Comparison of ENCODE assay signal across 8 cellular contexts in genomic region chr14:102500190-102500661, GRCh38. TPM values are rescaled to one million over a fixed set of nuclear protein-coding genes. Genes with fewer than 3 reads are reported as not detected.
DNase-seq lines count a peak whose midpoint lies in the region; ATAC-seq and TF ChIP-seq lines count a peak whose summit lies in the region.

No MANE protein-coding gene starts in this region.

- in situ Hi-C loops in astrocyte of the cerebellum (cut with HindIII; ENCODE audit: low sequenced_read_pairs) = no loop called here

- H3K27me3 ChIP-seq in stomach = no peaks in the 10 kb centered on the region

- TF ChIP-seq EP300 in stomach (IDR thresholded peaks at IDR 0.05) = no peak

- DNase-seq in HPDE6-E6E7 (ENCODE audit: extremely low spot score) (peak; percentile 83), astrocyte of the cerebellum (ENCODE audit: low read depth) (peak; percentile 76), left ventricle myocardium superior (peak; percentile 84), stomach (no peak), hippocampal formation (lab: John Stamatoyannopoulos, UW) (no peak)

- H3K4me3 ChIP-seq in astrocyte of the cerebellum (ENCODE audit: low read depth, low read length) = no peak overlapping the region
- H3K4me3 ChIP-seq in stomach = no peak overlapping the region

- TF ChIP-seq POLR2A in stomach (IDR thresholded peaks at IDR 0.05) = no peak

- peak overlapping the region in 4 of 5 donors; percentile 34 to 73 (median 66) for H3K27ac ChIP-seq in stomach

- TF ChIP-seq CTCF in astrocyte of the cerebellum (IDR thresholded peaks at IDR 0.05; ENCODE audit: low read depth, low read length, missing control alignments) (no peak), stomach (IDR thresholded peaks at IDR 0.05) (no peak)

- H3K9me3 ChIP-seq in stomach = no peaks in the 10 kb centered on the region

- ATAC-seq in left ventricle myocardium superior = peak; percentile 73
- ATAC-seq in HG03442 (IDR thresholded peaks at IDR 0.05; ENCODE audit: unreplicated experiment) = no peak
- ATAC-seq in GM18861 (IDR thresholded peaks at IDR 0.05; ENCODE audit: unreplicated experiment) = no peak
- no peak for ATAC-seq in GM18511 (IDR thresholded peaks at IDR 0.05; ENCODE audit: unreplicated experiment)

- intact Hi-C loops in left ventricle myocardium superior (cut with micrococcal nuclease) (no loop called here), stomach (cut with DNase I; ENCODE audit: low total_unique reads) (no loop called here)

- 70 to 81% (median 75%) methylated on average over 9 to 13 of the region's 13 CpGs for WGBS in stomach, 5 donors

- peaks cover 0 to 12% (median 2%) of the 10 kb centered on the region in 4 donors for H3K4me1 ChIP-seq in stomach

- H3K36me3 ChIP-seq in stomach = peaks cover 13 to 48% (median 36%) of the 10 kb centered on the region in 4 donors

RNA-seq across cellular contexts. Expression of gene ANKRD9, which starts 9.3 kb away (rescaled TPM):
- 167 TPM for total RNA-seq in left ventricle myocardium superior
- total RNA-seq in stomach = 100 to 1,000 TPM in 2 of 5 donors, 10 to 100 TPM in 3; 11.2 to 357 (median 72.4) TPM
- 10 to 100 TPM in 2 of 3 donors, 1 to 10 TPM in 1; 5.3 to 23.3 (median 13.3) TPM for polyA plus RNA-seq in stomach

Comparison
In these comparisons a context has a peak if more than half of its experiments do, and no peak if none do; other contexts are left out.
1. DNase-seq: peak in HPDE6-E6E7 (single experiment), astrocyte of the cerebellum (single experiment) and left ventricle myocardium superior (single experiment); none in stomach (single experiment) and hippocampal formation (0 of 2).